29 cellular contexts compared by ENCODE assay signal in the genomic region with DNA sequence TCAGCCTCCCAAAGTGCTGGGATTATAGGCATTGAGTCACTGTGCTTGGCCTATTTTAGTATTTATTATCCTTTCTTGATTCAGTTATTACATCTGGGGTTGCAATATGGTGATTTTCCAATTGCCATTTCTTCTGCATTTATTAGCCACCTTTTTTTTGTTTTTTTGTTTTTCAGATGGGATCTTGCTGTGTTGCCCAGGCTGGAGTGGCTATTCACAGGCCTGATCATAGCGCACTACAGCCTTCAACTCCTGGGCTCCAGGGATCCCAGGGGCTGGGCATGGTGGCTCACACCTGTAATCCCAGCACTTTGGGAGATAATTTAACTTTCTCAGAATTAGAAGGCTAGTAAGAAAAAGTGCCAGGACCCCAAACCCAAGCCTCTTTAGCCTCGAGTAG.
A peak's percentile ranks its signal among the peaks of the same experiment; 100 is the strongest.
DNase-seq lines count a peak whose midpoint lies in the region; ATAC-seq, FAIRE-seq and TF ChIP-seq lines count a peak whose summit lies in the region.
"Had no signal": no experiment of that assay in that cellular context is flagged by ENCODE, and none has a peak within 500 bp of the region (broad histone marks: within the 10 kb centered on the region; RNA-seq: fewer than 3 reads in every experiment).

No MANE protein-coding gene starts in this region.

- CTCF ChIA-PET in HEK293 (lab: Yijun Ruan, JAX) (interaction anchor here (1.7 kb wide), 1 partner anchor 21 kb away, joined by 4 read pairs; no protein-coding TSS in a partner anchor), WTC11 (lab: Charles Lee) (no interaction called here), H1 (lab: Charles Lee; ENCODE audit: partially characterized antibody) (interaction anchor here (1.6 kb wide), 1 partner anchor 46 kb away, joined by 3 read pairs; no protein-coding TSS in a partner anchor)

- H3K4me2 ChIP-seq in GM23338 = no peak overlapping the region
- no peak overlapping the region for H3K4me2 ChIP-seq in H1 (ENCODE audit: insufficient read depth in 1 of 2, low read depth in 2 of 2, low read length in 2 of 2)
- H3K4me2 ChIP-seq: BLaER1 had no signal

- H3K9me3 Mint-ChIP-seq in GM23338 = no peaks in the 10 kb centered on the region
- H3K9me3 Mint-ChIP-seq in WTC11 = no peaks in the 10 kb centered on the region
- no peaks in the 10 kb centered on the region for H3K9me3 Mint-ChIP-seq in HFFc6
- H3K9me3 Mint-ChIP-seq: CD14-positive monocyte; CD4-positive, alpha-beta memory T cell; CD4-positive, CD25-positive, alpha-beta regulatory T cell; CD8-positive, alpha-beta memory T cell had no signal

- no peak overlapping the region for H3K14ac ChIP-seq in H1 (ENCODE audit: insufficient read length)

- no peak overlapping the region for H2BK5ac ChIP-seq in H1 (ENCODE audit: low read depth, low read length)

- no peak overlapping the region for H3K56ac ChIP-seq in H1 (replicated peaks; ENCODE audit: insufficient read length, low read depth, low read length)

- no peak for TF ChIP-seq CTCF in GM23338 (conservative IDR thresholded peaks at IDR 0.05; ENCODE audit: low read depth in 2 of 2)
- TF ChIP-seq CTCF in HEK293 (tag by site-specific recombination; IDR thresholded peaks at IDR 0.05) = no peak
- no peak for TF ChIP-seq CTCF in WTC11 (IDR thresholded peaks at IDR 0.05)
- no peak for TF ChIP-seq CTCF in H1 (IDR thresholded peaks at IDR 0.05; ENCODE audit: control extremely low read depth in 1 of 3, insufficient read depth in 1 of 3, low read depth in 1 of 3, low read length in 3 of 3)
- no peak for TF ChIP-seq CTCF in HFFc6 (IDR thresholded peaks at IDR 0.05)

- H2AFZ ChIP-seq in GM23338 (no peak overlapping the region), H1 (ENCODE audit: low read length) (no peak overlapping the region)

- H3K36me3 ChIP-seq in GM23338 (ENCODE audit: insufficient read depth) (no peaks in the 10 kb centered on the region), HEK293 (ENCODE audit: control insufficient read depth in 2 of 2, insufficient read depth in 1 of 2, low read length in 2 of 2) (peaks cover 0 to 8% of the 10 kb centered on the region in 2 experiments; a peak in 2 of 3 replicates), H1 (ENCODE audit: control insufficient read depth in 2 of 4, insufficient read depth in 4 of 4, low read length in 3 of 4) (peaks cover 0 to 2% (median 0%) of the 10 kb centered on the region in 4 experiments; a peak in 1 of 8 replicates)
- H3K36me3 ChIP-seq: BE2C had no signal

- DNase-seq in GM23338 (ENCODE audit: low spot score) (no peak), WTC11 (ENCODE audit: low spot score) (no peak), H1 (ENCODE audit: low read depth in 1 of 2, low spot score in 2 of 2) (no peak), KG1 (lab: John Stamatoyannopoulos, UW) (no peak), NK-92 (lab: John Stamatoyannopoulos, UW; ENCODE audit: unreplicated experiment) (no peak), HFFc6 (no peak)
- DNase-seq: 8988T; ACHN; BE2C; C1 segment of cervical spinal cord; CD4-positive, alpha-beta memory T cell; CD4-positive, CD25-positive, alpha-beta regulatory T cell; CD8-positive, alpha-beta memory T cell; COR-L47; DMS 273 treated with DMSO at 0.1 percent for 48 hours; DMS153; DMS53; DMS79; DND-41; EL; GDM1 had no signal

- H3K4me1 ChIP-seq in GM23338 (ENCODE audit: insufficient read depth) (peaks cover 21% of the 10 kb centered on the region), HEK293 (ENCODE audit: control insufficient read depth, insufficient read depth, low read length) (0 out of 2 replicates have a peak, but pooled peaks cover 4% of the 10 kb centered on the region), H1 (replicated peaks in 1 of 4; ENCODE audit: control insufficient read depth in 3 of 4, insufficient read depth in 4 of 4, low read length in 3 of 4) (peaks cover 0 to 5% (median 1%) of the 10 kb centered on the region in 4 experiments; a peak in 3 of 7 replicates)
- H3K4me1 ChIP-seq: BE2C, BLaER1 had no signal

- no peaks in the 10 kb centered on the region for H3K27me3 ChIP-seq in GM23338 (ENCODE audit: insufficient read depth)
- no peaks in the 10 kb centered on the region for H3K27me3 ChIP-seq in H1 (replicated peaks in 1 of 4; ENCODE audit: control insufficient read depth in 3 of 4, extremely low read depth in 1 of 4, insufficient read depth in 3 of 4, low read length in 3 of 4)
- H3K27me3 ChIP-seq: BE2C, BLaER1 had no signal

- no peak overlapping the region for H4K91ac ChIP-seq in H1 (replicated peaks; ENCODE audit: insufficient read length, low read length)

- no peak overlapping the region for H2BK120ac ChIP-seq in H1 (replicated peaks; ENCODE audit: low read depth, low read length)

- H3K27ac Mint-ChIP-seq in GM23338 (no peak overlapping the region), WTC11 (no peak overlapping the region), HFFc6 (no peak overlapping the region)
- H3K27ac Mint-ChIP-seq: CD4-positive, alpha-beta memory T cell; CD4-positive, CD25-positive, alpha-beta regulatory T cell had no signal

- no peak overlapping the region for H2BK20ac ChIP-seq in H1 (ENCODE audit: low read length)

- no peak for TF ChIP-seq EP300 in H1 (IDR thresholded peaks at IDR 0.05; ENCODE audit: borderline replicate concordance in 1 of 2, low read depth in 2 of 2, low read length in 2 of 2)

- no peak for ATAC-seq in GM23338
- ATAC-seq in WTC11 = no peak
- no peak for ATAC-seq in GM19397 (IDR thresholded peaks at IDR 0.05; ENCODE audit: unreplicated experiment)
- ATAC-seq: GM12878 had no signal

- peaks cover 21% of the 10 kb centered on the region for H3K4me1 Mint-ChIP-seq in GM23338
- peaks cover 26% of the 10 kb centered on the region for H3K4me1 Mint-ChIP-seq in WTC11
- no peaks in the 10 kb centered on the region for H3K4me1 Mint-ChIP-seq in HFFc6 (ENCODE audit: low read depth)
- H3K4me1 Mint-ChIP-seq: CD14-positive monocyte; CD4-positive, alpha-beta memory T cell; CD8-positive, alpha-beta memory T cell had no signal

- POLR2A ChIA-PET in HEK293 (lab: Yijun Ruan, JAX) (no interaction called here), WTC11 (lab: Charles Lee) (no interaction called here), H1 (lab: Charles Lee; ENCODE audit: partially characterized antibody) (interaction anchor here (1.0 kb wide), 1 partner anchor 83 kb away, joined by 3 read pairs; a partner anchor contains a TSS)

- H3K36me3 Mint-ChIP-seq in GM23338 (ENCODE audit: low read depth) = peaks cover 9% of the 10 kb centered on the region; the same call in 2 of the 3 replicates
- H3K36me3 Mint-ChIP-seq in WTC11 = peaks cover 8% of the 10 kb centered on the region; the same call in 1 of the 2 replicates
- H3K36me3 Mint-ChIP-seq in HFFc6 (ENCODE audit: low read depth) = peaks cover under 1% of the 10 kb centered on the region; the same call in 1 of the 2 replicates

- no peaks in the 10 kb centered on the region for H3K9me2 ChIP-seq in GM23338 (ENCODE audit: insufficient read depth)

- H3K79me1 ChIP-seq in H1 (ENCODE audit: low read depth, low read length) = no peaks in the 10 kb centered on the region

- H3K18ac ChIP-seq in H1 (ENCODE audit: extremely low read depth, low read length) = no peak overlapping the region

- no peak for TF ChIP-seq POLR2A in H1 (IDR thresholded peaks at IDR 0.05; ENCODE audit: control extremely low read depth in 1 of 2, low read depth in 2 of 2, low read length in 2 of 2)

- H2BK15ac ChIP-seq in H1 (ENCODE audit: low read length) = no peak overlapping the region

- H4K8ac ChIP-seq in H1 (ENCODE audit: extremely low read depth, insufficient read depth, low read length) = no peak overlapping the region

- H3K9ac ChIP-seq in H1 (replicated peaks in 1 of 4; ENCODE audit: extremely low read depth in 1 of 4, low read depth in 3 of 4, low read length in 3 of 4) = no peak overlapping the region
- H3K9ac ChIP-seq: BLaER1 had no signal

- no peak overlapping the region for H3K23ac ChIP-seq in H1 (ENCODE audit: insufficient read length)

- no peak for TF ChIP-seq RAD21 in H1 (IDR thresholded peaks at IDR 0.05 in 1 of 2, conservative IDR thresholded peaks at IDR 0.05 in 1 of 2; ENCODE audit: low read depth in 2 of 2, low read length in 2 of 2)

- no peak overlapping the region for H3K4me3 Mint-ChIP-seq in GM23338
- no peak overlapping the region for H3K4me3 Mint-ChIP-seq in WTC11
- H3K4me3 Mint-ChIP-seq in HFFc6 = no peak overlapping the region
- H3K4me3 Mint-ChIP-seq: CD14-positive monocyte; CD4-positive, alpha-beta memory T cell; CD4-positive, CD25-positive, alpha-beta regulatory T cell; CD8-positive, alpha-beta memory T cell had no signal

- H3K4me3 ChIP-seq in GM23338 (no peak overlapping the region), HEK293 (ENCODE audit: low read depth, low read length) (no peak overlapping the region), H1 (ENCODE audit: extremely low read depth in 1 of 4, insufficient read depth in 2 of 4, low read depth in 3 of 4, low read length in 4 of 4) (no peak overlapping the region)
- H3K4me3 ChIP-seq: BLaER1, GM12878 had no signal

- H3K4ac ChIP-seq in H1 (replicated peaks; ENCODE audit: insufficient read length, low read depth, low read length) = no peak overlapping the region

- peak overlapping the region; percentile 76; the same call in 1 of the 2 replicates for H3K27ac ChIP-seq in GM23338 (ENCODE audit: low read depth)
- no peak overlapping the region for H3K27ac ChIP-seq in HEK293 (ENCODE audit: extremely low read depth, low read depth, low read length)
- H3K27ac ChIP-seq in H1 (ENCODE audit: low read depth, low read length) = no peak overlapping the region
- H3K27ac ChIP-seq: BLaER1 had no signal

- no peak for FAIRE-seq in H1 (lab: Jason Lieb, UNC)
- FAIRE-seq: A204.1, GM12878, GM12892, GM18507 had no signal

- H4K20me1 ChIP-seq in GM23338 (replicated peaks; ENCODE audit: insufficient read depth) = 0 out of 2 replicates have a peak, but pooled peaks cover 3% of the 10 kb centered on the region
- no peaks in the 10 kb centered on the region for H4K20me1 ChIP-seq in H1 (replicated peaks in 1 of 2; ENCODE audit: control insufficient read depth in 1 of 2, insufficient read depth in 2 of 2, low read length in 2 of 2)
- H4K20me1 ChIP-seq: BLaER1 had no signal

- H3F3A ChIP-seq in GM23338 (replicated peaks; ENCODE audit: low read depth) = peaks cover 14% of the 10 kb centered on the region

- H3K79me2 ChIP-seq in GM23338 (replicated peaks; ENCODE audit: insufficient read depth) (no peaks in the 10 kb centered on the region), H1 (ENCODE audit: control insufficient read depth in 1 of 2, insufficient read depth in 2 of 2, low read length in 2 of 2) (no peaks in the 10 kb centered on the region)

- H4K5ac ChIP-seq in H1 (ENCODE audit: insufficient read length, low read depth, low read length) = no peak overlapping the region

- no peaks in the 10 kb centered on the region for H3K23me2 ChIP-seq in H1 (ENCODE audit: low read depth, low read length)

- WGBS in H1 (ENCODE audit: extremely low coverage in 1 of 2, insufficient coverage in 1 of 2, insufficient read length in 1 of 2, insufficient replicate concordance in 2 of 2, low coverage in 1 of 2, low lambda C conversion rate in 2 of 2, missing lambda C conversion rate in 1 of 2), 2 experiments = 90% methylated on average over 2 of the region's 2 CpGs; no CpG with 5 or more reads in 1 of the 2 experiments

- H3K9me3 ChIP-seq in HEK293 (ENCODE audit: control insufficient read depth, insufficient read depth, low read depth, low read length) (no peaks in the 10 kb centered on the region), H1 (ENCODE audit: insufficient read depth in 2 of 2, low read depth in 1 of 2, low read length in 1 of 2) (no peaks in the 10 kb centered on the region)
- H3K9me3 ChIP-seq: BE2C, BLaER1 had no signal

- H2AK5ac ChIP-seq in H1 (ENCODE audit: low read depth, low read length) = no peak overlapping the region

- H2BK12ac ChIP-seq in H1 (ENCODE audit: low read depth, low read length) = no peak overlapping the region

- peaks cover 5% of the 10 kb centered on the region for H3K27me3 Mint-ChIP-seq in GM23338 (ENCODE audit: insufficient read depth, low read depth, poor library complexity)
- no peaks in the 10 kb centered on the region for H3K27me3 Mint-ChIP-seq in WTC11 (ENCODE audit: low read depth)
- no peaks in the 10 kb centered on the region for H3K27me3 Mint-ChIP-seq in HFFc6 (ENCODE audit: insufficient read depth)
- H3K27me3 Mint-ChIP-seq: CD4-positive, alpha-beta memory T cell; CD4-positive, CD25-positive, alpha-beta regulatory T cell; CD8-positive, alpha-beta memory T cell had no signal
